Comparison of ENCODE assay signal across 10 cellular contexts in genomic region chr12:69331846-69332684, GRCh38. TPM values are rescaled to one million over a fixed set of nuclear protein-coding genes. Genes with fewer than 3 reads are reported as not detected.
DNase-seq lines count a peak whose midpoint lies in the region; ATAC-seq, FAIRE-seq and TF ChIP-seq lines count a peak whose summit lies in the region.
"Had no signal": no experiment of that assay in that cellular context is flagged by ENCODE, and none has a peak within 500 bp of the region (broad histone marks: within the 10 kb centered on the region; RNA-seq: fewer than 3 reads in every experiment).

No MANE protein-coding gene starts in this region.

- no peak for TF ChIP-seq CTCF in kidney (IDR thresholded peaks at IDR 0.05; ENCODE audit: borderline replicate concordance, extremely low read depth, insufficient read depth)
- TF ChIP-seq CTCF in smooth muscle cell (IDR thresholded peaks at IDR 0.05; ENCODE audit: borderline replicate concordance, insufficient read depth, poor library complexity, severe bottlenecking) = no peak

- DNase-seq in activated CD4-positive, alpha-beta T cell treated with anti-CD3 and anti-CD28 coated beads for 36 hours = no peak
- no peak for DNase-seq in activated CD4-positive, alpha-beta T cell treated with anti-CD3 and anti-CD28 coated beads for 48 hours
- no peak for DNase-seq in T-cell
- no peak for DNase-seq in kidney
- no peak for DNase-seq in smooth muscle cell (lab: John Stamatoyannopoulos, UW; ENCODE audit: unreplicated experiment)
- DNase-seq in COR-L47 (lab: John Stamatoyannopoulos, UW) = no peak
- no peak for DNase-seq in DMS 273 (lab: John Stamatoyannopoulos, UW; ENCODE audit: unreplicated experiment)
- DNase-seq in hepatic stellate cell (ENCODE audit: low spot score) = no peak
- DNase-seq: ovary had no signal

- H3K4me3 ChIP-seq in kidney (ENCODE audit: low read length in 2 of 2) (peak overlapping the region; percentile 76 to 79), smooth muscle cell (peak overlapping the region; percentile 60)

- peaks cover 26% of the 10 kb centered on the region for H3K27me3 ChIP-seq in smooth muscle cell (ENCODE audit: low read depth)
- H3K27me3 ChIP-seq: ovary had no signal

- no peaks in the 10 kb centered on the region for H3K36me3 ChIP-seq in kidney (ENCODE audit: control insufficient read depth in 1 of 2, insufficient read depth in 2 of 2, low read length in 2 of 2)
- no peaks in the 10 kb centered on the region for H3K36me3 ChIP-seq in smooth muscle cell (ENCODE audit: low read depth)
- H3K36me3 ChIP-seq: ovary had no signal

- POLR2A ChIA-PET in activated CD4-positive, alpha-beta T cell treated with anti-CD3 and anti-CD28 coated beads for 36 hours (lab: Charles Lee) = interaction anchor here (0.6 to 1.3 kb wide), 2 partner anchors 13 to 256 kb away, joined by 3 to 4 read pairs; no protein-coding TSS in a partner anchor
- POLR2A ChIA-PET in T-cell (lab: Charles Lee) = interaction anchor here (0.6 to 2.6 kb wide), 4 partner anchors 26 to 1109 kb away, joined by 3 to 11 read pairs (median 4); no protein-coding TSS in a partner anchor

- no peaks in the 10 kb centered on the region for H3K36me3 Mint-ChIP-seq in activated CD4-positive, alpha-beta T cell treated with anti-CD3 and anti-CD28 coated beads for 36 hours (ENCODE audit: low read depth)
- peaks cover 17% of the 10 kb centered on the region for H3K36me3 Mint-ChIP-seq in T-cell

- intact Hi-C loops in activated CD4-positive, alpha-beta T cell treated with anti-CD3 and anti-CD28 coated beads for 36 hours (cut with DNase I, micrococcal nuclease) = loop anchor here (1.0 to 10.0 kb wide), 3 partner anchors 25 to 177 kb away; no protein-coding TSS in a partner anchor
- intact Hi-C loops in kidney (cut with DNase I) = no loop called here

- peaks cover 2 to 6% of the 10 kb centered on the region in 2 donors for H3K4me1 ChIP-seq in kidney (ENCODE audit: control insufficient read depth in 1 of 2, insufficient read depth in 1 of 2, low read depth in 1 of 2, low read length in 2 of 2)
- H3K4me1 ChIP-seq in smooth muscle cell (ENCODE audit: low read depth) = peaks cover 11% of the 10 kb centered on the region

- H3K9me3 Mint-ChIP-seq in activated CD4-positive, alpha-beta T cell treated with anti-CD3 and anti-CD28 coated beads for 36 hours (ENCODE audit: low read depth) = no peaks in the 10 kb centered on the region
- H3K9me3 Mint-ChIP-seq in T-cell = no peaks in the 10 kb centered on the region

- FAIRE-seq in kidney (lab: Jason Lieb, UNC) = no peak

- no peak overlapping the region for H3K4me2 ChIP-seq in smooth muscle cell

- H3K4me3 Mint-ChIP-seq in activated CD4-positive, alpha-beta T cell treated with anti-CD3 and anti-CD28 coated beads for 36 hours = peak overlapping the region; percentile 72
- H3K4me3 Mint-ChIP-seq in T-cell = peak overlapping the region; percentile 83 to 91 (median 91)

- H3K27me3 Mint-ChIP-seq in activated CD4-positive, alpha-beta T cell treated with anti-CD3 and anti-CD28 coated beads for 36 hours = no peaks in the 10 kb centered on the region
- no peaks in the 10 kb centered on the region for H3K27me3 Mint-ChIP-seq in T-cell

- WGBS in smooth muscle cell (ENCODE audit: low lambda C conversion rate) = 86% methylated on average over 20 of the region's 20 CpGs

- peak overlapping the region; percentile 82 for H3K27ac Mint-ChIP-seq in activated CD4-positive, alpha-beta T cell treated with anti-CD3 and anti-CD28 coated beads for 36 hours
- H3K27ac Mint-ChIP-seq in T-cell = peak overlapping the region; percentile 96 to 100

- no peaks in the 10 kb centered on the region for H4K20me1 ChIP-seq in smooth muscle cell (ENCODE audit: low read depth)

- H3K9ac ChIP-seq in kidney (ENCODE audit: low read length in 2 of 2) (peak overlapping the region in 1 of 2 donors; percentile 55), smooth muscle cell (ENCODE audit: low read depth) (no peak overlapping the region)

- H3F3A ChIP-seq in smooth muscle cell (ENCODE audit: low read depth) = no peaks in the 10 kb centered on the region

- H2AFZ ChIP-seq in smooth muscle cell (ENCODE audit: low read depth) = no peak overlapping the region

- no peaks in the 10 kb centered on the region for H3K79me2 ChIP-seq in smooth muscle cell (ENCODE audit: low read depth)

- ATAC-seq in activated CD4-positive, alpha-beta T cell treated with anti-CD3 and anti-CD28 coated beads for 36 hours = no peak
- no peak for ATAC-seq in T-cell (replicated peaks in 1 of 4)

- H3K4me1 Mint-ChIP-seq in activated CD4-positive, alpha-beta T cell treated with anti-CD3 and anti-CD28 coated beads for 36 hours = peaks cover 36% of the 10 kb centered on the region
- peaks cover 58 to 67% (median 63%) of the 10 kb centered on the region in 3 donors for H3K4me1 Mint-ChIP-seq in T-cell

- H3K27ac ChIP-seq in kidney (ENCODE audit: low read depth in 2 of 2, low read length in 2 of 2) (peak overlapping the region in 1 of 2 donors; percentile 20), smooth muscle cell (ENCODE audit: low read depth) (no peak overlapping the region)
- H3K27ac ChIP-seq: ovary had no signal

- H3K9me3 ChIP-seq in kidney (ENCODE audit: control insufficient read depth in 1 of 2, low read length in 2 of 2) (no peaks in the 10 kb centered on the region), smooth muscle cell (replicated peaks; ENCODE audit: low read depth) (no peaks in the 10 kb centered on the region)
- H3K9me3 ChIP-seq: ovary had no signal

- CTCF ChIA-PET in activated CD4-positive, alpha-beta T cell treated with anti-CD3 and anti-CD28 coated beads for 36 hours (lab: Charles Lee) = interaction anchor here (0.6 to 2.4 kb wide), 3 partner anchors 18 to 407 kb away, joined by 3 to 15 read pairs (median 4); no protein-coding TSS in a partner anchor
- CTCF ChIA-PET in T-cell (lab: Charles Lee) = interaction anchor here (0.5 to 2.7 kb wide), 9 partner anchors 8 to 480 kb away, joined by 3 to 31 read pairs (median 3); partner anchors contain the start of gene RAB3IP (in 1 of the 2)

RNA-seq across cellular contexts. Expression of gene LYZ, which starts 16.1 kb away (rescaled TPM):
- total RNA-seq in activated CD4-positive, alpha-beta T cell treated with anti-CD3 and anti-CD28 coated beads for 36 hours = not detected
- total RNA-seq in T-cell = 10 to 100 TPM in 1 of 5 donors, 1 to 10 TPM in 4; 3.4 to 17.4 (median 5.0) TPM
- total RNA-seq in kidney = 70.9 TPM
- 7.1 TPM for polyA plus RNA-seq in kidney (ENCODE audit: insufficient read depth, low read depth, low replicate concordance)
- not detected in 2 replicates for total RNA-seq in smooth muscle cell
- not detected in 2 replicates for polyA plus RNA-seq in smooth muscle cell
- total RNA-seq: glomerular endothelial cell had no signal

RNA-seq across cellular contexts. Expression of gene YEATS4, which starts 27.5 kb away (rescaled TPM):
- 10 to 100 TPM; 55.4 to 59.8 TPM for total RNA-seq in activated CD4-positive, alpha-beta T cell treated with anti-CD3 and anti-CD28 coated beads for 36 hours
- 10 to 100 TPM; 16.3 to 29.6 (median 21.5) TPM for total RNA-seq in T-cell
- 14.5 TPM for total RNA-seq in kidney
- 15.6 TPM for polyA plus RNA-seq in kidney (ENCODE audit: insufficient read depth, low read depth, low replicate concordance)
- total RNA-seq in smooth muscle cell = 22.8 and 32.7 TPM in 2 replicates
- polyA plus RNA-seq in smooth muscle cell = 9.9 and 21.4 TPM in 2 replicates
